In genomic region chr5:74061292-74061691, GRCh38 we compare ENCODE assay signal across 27 cellular contexts.
"Had no signal": no experiment of that assay in that cellular context is flagged by ENCODE, and none has a peak within 500 bp of the region (broad histone marks: within the 10 kb centered on the region; RNA-seq: fewer than 3 reads in every experiment).

No MANE protein-coding gene starts in this region.

- H2AFZ ChIP-seq: parathyroid adenoma had no signal

- DNase-seq: activated CD4-positive, alpha-beta T cell treated with anti-CD3 and anti-CD28 coated beads for 4 hours; activated CD4-positive, alpha-beta T cell treated with anti-CD3 and anti-CD28 coated beads, Interleukin-2, amount 50 U/mL, for 4 hours; activated naive CD4-positive, alpha-beta T cell treated with Interleukin-2 at 50 U/mL for 16 hours; activated T-cell treated with anti-CD3 and anti-CD28 coated beads for 4 hours; activated T-cell treated with anti-CD3 and anti-CD28 coated beads, Interleukin-2, amount 50 U/mL, for 72 hours; anterior cingulate cortex; cerebellar nuclear complex; colonic mucosa; effector CD8-positive, alpha-beta T cell; esophagus squamous epithelium; left lung; lower lobe of right lung; mucosa of descending colon; nucleus accumbens; psoas muscle; stimulated activated CD4-positive, alpha-beta T cell treated with anti-CD3 and anti-CD28 coated beads, Interleukin-15, amount 100 ng/mL, for 24 hours; stimulated activated CD4-positive, alpha-beta T cell treated with anti-CD3 and anti-CD28 coated beads, Interleukin-2, amount 100 ng/mL, for 24 hours; stimulated activated naive CD4-positive, alpha-beta T cell; T-helper 9 cell had no signal

- H3K9ac ChIP-seq: parathyroid adenoma had no signal

- H3K36me3 ChIP-seq: colonic mucosa, esophagus squamous epithelium, left lung, lower lobe of right lung, suprapubic skin, tibial nerve had no signal

- H3K27ac ChIP-seq: colonic mucosa, epithelial cell of prostate, esophagus squamous epithelium, left lung, lower lobe of right lung, parathyroid adenoma, psoas muscle, suprapubic skin, tibial nerve, VCaP had no signal

- FAIRE-seq: frontal cortex, islet of Langerhans, TTC549 had no signal

- H3K27me3 ChIP-seq: colonic mucosa, esophagus squamous epithelium, left lung, suprapubic skin, tibial nerve had no signal

- H3K4me1 ChIP-seq: colonic mucosa, esophagus squamous epithelium, parathyroid adenoma, suprapubic skin had no signal

- H3K9me3 ChIP-seq: colonic mucosa, esophagus squamous epithelium, left lung, lower lobe of right lung, mucosa of descending colon, psoas muscle, suprapubic skin, tibial nerve had no signal

- ATAC-seq: activated T-cell treated with anti-CD3 and anti-CD28 coated beads, Interleukin-2, amount 50 U/mL, for 72 hours; left lung; lower lobe of right lung; mucosa of descending colon; psoas muscle had no signal

- H3K4me3 ChIP-seq: colonic mucosa, esophagus squamous epithelium, left lung, lower lobe of right lung, mucosa of descending colon, psoas muscle, suprapubic skin, tibial nerve had no signal

- H3K79me2 ChIP-seq: parathyroid adenoma had no signal
